13 cellular contexts compared by ENCODE assay signal in the genomic region with DNA sequence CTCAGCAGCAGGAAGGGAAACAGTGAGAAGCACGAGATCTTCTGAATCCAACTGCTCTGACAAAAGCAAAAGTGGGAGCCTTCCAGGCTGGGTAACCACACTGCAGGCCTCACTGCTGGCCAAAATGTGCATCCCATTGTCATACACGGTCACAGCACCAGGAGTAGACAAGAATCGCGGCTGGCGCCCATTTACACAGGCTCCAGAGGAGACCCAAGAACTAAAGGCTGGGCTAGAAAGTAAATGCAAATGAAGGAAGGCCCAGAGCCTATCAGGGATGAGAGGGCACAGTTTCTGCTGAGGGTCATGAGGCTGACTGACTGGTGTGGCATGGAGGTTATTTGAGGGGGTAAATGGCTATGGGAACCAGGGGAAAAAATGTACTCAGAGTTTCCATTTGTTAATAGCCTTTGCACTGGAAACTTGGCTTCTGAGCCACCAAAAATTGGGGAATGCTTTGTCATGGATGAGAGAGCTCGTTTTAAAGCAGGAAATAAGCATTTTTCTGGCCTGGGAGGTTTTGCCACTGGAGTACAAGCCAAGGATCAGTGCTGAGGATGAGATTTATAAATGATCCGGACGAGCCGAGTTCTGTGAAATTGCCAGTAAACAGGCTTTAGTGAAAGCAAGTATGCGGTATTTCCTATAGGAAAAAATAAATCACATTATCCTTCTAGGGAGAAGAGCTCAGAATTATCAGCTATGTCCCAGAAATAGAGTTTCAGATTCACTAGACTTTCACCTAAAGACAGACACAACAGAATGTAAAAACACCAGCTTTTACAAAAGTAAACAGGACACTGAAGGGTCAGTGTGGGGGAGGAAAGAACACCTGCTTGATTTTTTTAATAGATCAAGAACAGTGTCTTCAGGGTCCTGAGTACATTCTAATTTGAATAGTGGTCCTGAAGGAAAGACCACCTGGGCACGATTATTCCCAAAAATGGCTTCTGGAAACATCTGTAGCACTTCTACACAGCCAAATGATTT.
DNase-seq lines count a peak whose midpoint lies in the region; ATAC-seq and TF ChIP-seq lines count a peak whose summit lies in the region.
"Had no signal": no experiment of that assay in that cellular context is flagged by ENCODE, and none has a peak within 500 bp of the region (broad histone marks: within the 10 kb centered on the region; RNA-seq: fewer than 3 reads in every experiment).

No MANE protein-coding gene starts in this region.

- H3K23ac ChIP-seq in H9 (ENCODE audit: insufficient read length, low read depth, low read length), result no peak overlapping the region

- H3K23me2 ChIP-seq in H9 (ENCODE audit: insufficient read length, low read depth, low read length, poor library complexity, severe bottlenecking), result no peaks in the 10 kb centered on the region

- H3K14ac ChIP-seq in H9 (ENCODE audit: insufficient read depth, low read length), result no peak overlapping the region

- H3K27ac ChIP-seq in H9 (ENCODE audit: insufficient read length, low read depth, low read length) (no peak overlapping the region), right lobe of liver (peak overlapping the region; percentile 15 to 67 (median 21))

- H3K27me3 ChIP-seq in H9 (ENCODE audit: insufficient read depth, low read length), result no peaks in the 10 kb centered on the region
- no peaks in the 10 kb centered on the region for H3K27me3 ChIP-seq in right lobe of liver
- H3K27me3 ChIP-seq: testis had no signal

- H3K9me3 ChIP-seq in H9 (ENCODE audit: control insufficient read depth, low read depth, low read length) (no peaks in the 10 kb centered on the region), right lobe of liver (no peaks in the 10 kb centered on the region)
- H3K9me3 ChIP-seq: SK-N-SH, testis had no signal

- no peak overlapping the region for H3K4me3 ChIP-seq in right lobe of liver
- H3K4me3 ChIP-seq: testis had no signal

- no peaks in the 10 kb centered on the region for H3K27me3 Mint-ChIP-seq in H9 (ENCODE audit: low read depth)
- no peaks in the 10 kb centered on the region for H3K27me3 Mint-ChIP-seq in activated naive CD8-positive, alpha-beta T cell treated with anti-CD3 and anti-CD28 coated beads, Interleukin-2, amount 10 ng/mL, durations not matched to agents 7 days and 5 days

- peaks cover 0 to 6% of the 10 kb centered on the region in 2 experiments; a peak in 2 of 4 replicates for H3K4me1 Mint-ChIP-seq in H9
- H3K4me1 Mint-ChIP-seq in activated naive CD8-positive, alpha-beta T cell treated with anti-CD3 and anti-CD28 coated beads, Interleukin-2, amount 10 ng/mL, durations not matched to agents 7 days and 5 days, result peaks cover 3% of the 10 kb centered on the region
- peaks cover 37% of the 10 kb centered on the region for H3K4me1 Mint-ChIP-seq in stimulated activated effector memory CD8-positive, alpha-beta T cell treated with anti-CD3 and anti-CD28 coated beads, Interleukin-12 subunit alpha, Interleukin-12 subunit beta, amount 100 ng/mL, for 72 hours

- no peak overlapping the region for H2BK120ac ChIP-seq in H9 (ENCODE audit: low read depth, low read length, poor library complexity, severe bottlenecking)

- no peak overlapping the region for H3K4me2 ChIP-seq in H9 (ENCODE audit: insufficient read depth, insufficient read length, low read length)
- H3K4me2 ChIP-seq: SK-N-SH had no signal

- H3K27ac Mint-ChIP-seq in H9, result peak overlapping the region in 2 of 3 experiments; percentile 16 to 25; a peak in 2 of 7 replicates
- H3K27ac Mint-ChIP-seq in activated naive CD8-positive, alpha-beta T cell treated with anti-CD3 and anti-CD28 coated beads, Interleukin-2, amount 10 ng/mL, durations not matched to agents 7 days and 5 days, result peak overlapping the region; percentile 3
- H3K27ac Mint-ChIP-seq in stimulated activated effector memory CD8-positive, alpha-beta T cell treated with anti-CD3 and anti-CD28 coated beads, Interleukin-12 subunit alpha, Interleukin-12 subunit beta, amount 100 ng/mL, for 72 hours, result peak overlapping the region; percentile 81

- H3T11ph ChIP-seq in H9 (ENCODE audit: low read length), result no peak overlapping the region

- no CpG with 5 or more reads among the region's 11 CpGs for WGBS in H9 (ENCODE audit: extremely low coverage, insufficient read length, low lambda C conversion rate)
- WGBS in right lobe of liver (ENCODE audit: insufficient coverage, low coverage, low lambda C conversion rate, missing lambda C conversion rate), result 53% methylated on average over 6 of the region's 11 CpGs

- H3K18ac ChIP-seq in H9 (ENCODE audit: insufficient read length, low read depth, low read length), result no peak overlapping the region

- H3K4me3 Mint-ChIP-seq in H9, result no peak overlapping the region
- H3K4me3 Mint-ChIP-seq in activated naive CD8-positive, alpha-beta T cell treated with anti-CD3 and anti-CD28 coated beads, Interleukin-2, amount 10 ng/mL, durations not matched to agents 7 days and 5 days, result no peak overlapping the region
- H3K4me3 Mint-ChIP-seq in stimulated activated effector memory CD8-positive, alpha-beta T cell treated with anti-CD3 and anti-CD28 coated beads, Interleukin-12 subunit alpha, Interleukin-12 subunit beta, amount 100 ng/mL, for 72 hours, result no peak overlapping the region

- no peak for TF ChIP-seq CTCF in H9 (conservative IDR thresholded peaks at IDR 0.05)
- no peak for TF ChIP-seq CTCF in right lobe of liver (IDR thresholded peaks at IDR 0.05)

- H3K79me1 ChIP-seq in H9 (ENCODE audit: insufficient read depth, low read depth, low read length, poor library complexity, severe bottlenecking), result no peaks in the 10 kb centered on the region

- H2BK12ac ChIP-seq in H9 (ENCODE audit: insufficient read length, low read depth, low read length), result no peak overlapping the region

- intact Hi-C loops in right lobe of liver (cut with DNase I), result no loop called here

- no peak overlapping the region for H2BK5ac ChIP-seq in H9 (ENCODE audit: insufficient read length, low read length)

- DNase-seq in H9 (no peak), right lobe of liver (no peak), HuH-7.5 (ENCODE audit: low spot score) (no peak), DMS 273 (lab: John Stamatoyannopoulos, UW; ENCODE audit: unreplicated experiment) (no peak)
- no peak for DNase-seq in activated naive CD8-positive, alpha-beta T cell treated with anti-CD3 and anti-CD28 coated beads, Interleukin-2, amount 10 ng/mL, durations not matched to agents 7 days and 5 days
- DNase-seq in stimulated activated effector memory CD8-positive, alpha-beta T cell treated with anti-CD3 and anti-CD28 coated beads, Interleukin-12 subunit alpha, Interleukin-12 subunit beta, amount 100 ng/mL, for 72 hours (ENCODE audit: low spot score in 2 of 2), result no peak
- DNase-seq: activated T-cell treated with anti-CD3 and anti-CD28 coated beads for 4 hours; NCI-H446; SK-N-SH; stimulated activated CD4-positive, alpha-beta T cell treated with anti-CD3 and anti-CD28 coated beads, Interleukin-12 subunit alpha, Interleukin-12 subunit beta, amount 100 ng/mL, for 4 hours; testis had no signal

- H4K5ac ChIP-seq in H9 (ENCODE audit: insufficient read length, low read depth, low read length), result no peak overlapping the region

- peaks cover 40 to 97% (median 92%) of the 10 kb centered on the region in 3 experiments; a peak in 6 of 7 replicates for H3K36me3 Mint-ChIP-seq in H9 (ENCODE audit: insufficient read depth in 1 of 3, low read depth in 3 of 3)
- peaks cover 27% of the 10 kb centered on the region for H3K36me3 Mint-ChIP-seq in activated naive CD8-positive, alpha-beta T cell treated with anti-CD3 and anti-CD28 coated beads, Interleukin-2, amount 10 ng/mL, durations not matched to agents 7 days and 5 days
- peaks cover 99% of the 10 kb centered on the region for H3K36me3 Mint-ChIP-seq in stimulated activated effector memory CD8-positive, alpha-beta T cell treated with anti-CD3 and anti-CD28 coated beads, Interleukin-12 subunit alpha, Interleukin-12 subunit beta, amount 100 ng/mL, for 72 hours

- no peak for ATAC-seq in activated naive CD8-positive, alpha-beta T cell treated with anti-CD3 and anti-CD28 coated beads, Interleukin-2, amount 10 ng/mL, durations not matched to agents 7 days and 5 days (ENCODE audit: low read depth)
- ATAC-seq in right lobe of liver (peak in 3 of 4 donors; percentile 37 to 66 (median 51)), GM19324 (IDR thresholded peaks at IDR 0.05; ENCODE audit: low FRiP score, unreplicated experiment) (no peak), GM19395 (IDR thresholded peaks at IDR 0.05; ENCODE audit: unreplicated experiment) (no peak)
- ATAC-seq in stimulated activated effector memory CD8-positive, alpha-beta T cell treated with anti-CD3 and anti-CD28 coated beads, Interleukin-12 subunit alpha, Interleukin-12 subunit beta, amount 100 ng/mL, for 72 hours, result no peak

- H4K91ac ChIP-seq in H9 (ENCODE audit: insufficient read length, low read depth, low read length), result no peak overlapping the region

- TF ChIP-seq POLR2A in right lobe of liver (IDR thresholded peaks at IDR 0.05), result no peak

- no peaks in the 10 kb centered on the region for H3K4me1 ChIP-seq in H9 (ENCODE audit: insufficient read depth, low read length)
- H3K4me1 ChIP-seq in right lobe of liver, result peaks cover 0 to 6% (median 0%) of the 10 kb centered on the region in 4 donors

- no peak overlapping the region for H3K4ac ChIP-seq in H9 (ENCODE audit: low read depth, low read length)

- H2AFZ ChIP-seq in H9 (ENCODE audit: low read length), result no peak overlapping the region

- no peak overlapping the region for H3K56ac ChIP-seq in H9 (ENCODE audit: insufficient read length, low read depth, low read length)

- no peaks in the 10 kb centered on the region for H3K9me3 Mint-ChIP-seq in H9
- no peaks in the 10 kb centered on the region for H3K9me3 Mint-ChIP-seq in activated naive CD8-positive, alpha-beta T cell treated with anti-CD3 and anti-CD28 coated beads, Interleukin-2, amount 10 ng/mL, durations not matched to agents 7 days and 5 days
- H3K9me3 Mint-ChIP-seq in stimulated activated effector memory CD8-positive, alpha-beta T cell treated with anti-CD3 and anti-CD28 coated beads, Interleukin-12 subunit alpha, Interleukin-12 subunit beta, amount 100 ng/mL, for 72 hours, result no peaks in the 10 kb centered on the region

- no peaks in the 10 kb centered on the region; the same call in 1 of the 2 replicates for H3K79me2 ChIP-seq in H9 (ENCODE audit: insufficient read depth, low read length)

- H3K36me3 ChIP-seq in right lobe of liver, result peaks cover 0 to 51% (median 15%) of the 10 kb centered on the region in 4 donors

- H2BK15ac ChIP-seq in H9 (ENCODE audit: low read depth, low read length), result no peak overlapping the region

- no peak overlapping the region for H2BK20ac ChIP-seq in H9 (ENCODE audit: low read depth, low read length, poor library complexity, severe bottlenecking)

- H3K9ac ChIP-seq in H9 (ENCODE audit: extremely low read depth, insufficient read length, low read length), result no peak overlapping the region
- H3K9ac ChIP-seq: SK-N-SH had no signal

- no peaks in the 10 kb centered on the region for H4K20me1 ChIP-seq in H9 (ENCODE audit: control insufficient read depth, insufficient read depth, insufficient read length)

- POLR2A ChIA-PET in activated naive CD8-positive, alpha-beta T cell treated with anti-CD3 and anti-CD28 coated beads, Interleukin-2, amount 10 ng/mL, durations not matched to agents 7 days and 5 days (lab: Charles Lee), result interaction anchor here (0.6 kb wide), 1 partner anchor 12 kb away, joined by 4 read pairs; no protein-coding TSS in a partner anchor

- H4K8ac ChIP-seq in H9 (replicated peaks; ENCODE audit: insufficient read length, low read depth, low read length), result no peak overlapping the region

- no peak overlapping the region for H2AK5ac ChIP-seq in H9 (ENCODE audit: insufficient read length, low read length)

Comparison
In these comparisons a context has a peak if more than half of its experiments do, and no peak if none do; other contexts are left out.
1. H3K27ac Mint-ChIP-seq: peak in every context shown above with its lines; median percentile 81 in stimulated activated effector memory CD8-positive, alpha-beta T cell treated with anti-CD3 and anti-CD28 coated beads, Interleukin-12 subunit alpha, Interleukin-12 subunit beta, amount 100 ng/mL, for 72 hours; 20 in H9; 3 in activated naive CD8-positive, alpha-beta T cell treated with anti-CD3 and anti-CD28 coated beads, Interleukin-2, amount 10 ng/mL, durations not matched to agents 7 days and 5 days.
2. ATAC-seq: peak in right lobe of liver (3 of 4); none in activated naive CD8-positive, alpha-beta T cell treated with anti-CD3 and anti-CD28 coated beads, Interleukin-2, amount 10 ng/mL, durations not matched to agents 7 days and 5 days (single experiment), stimulated activated effector memory CD8-positive, alpha-beta T cell treated with anti-CD3 and anti-CD28 coated beads, Interleukin-12 subunit alpha, Interleukin-12 subunit beta, amount 100 ng/mL, for 72 hours (single experiment), GM19324 (single experiment) and GM19395 (single experiment).